Comparison of ENCODE assay signal across 1 cellular context in genomic region chr7:44292418-44292817, GRCh38.
TF ChIP-seq lines count a peak whose summit lies in the region.

No MANE protein-coding gene starts in this region.

TF ChIP-seq in K562, 482 proteins besides CTCF, POLR2A, EP300 and RAD21:
- TF ChIP-seq MLLT1 (IDR thresholded peaks at IDR 0.05): no peak
- TF ChIP-seq ZNF239 (CRISPR knock-in tag; IDR thresholded peaks at IDR 0.05): peak; percentile 96
TF ChIP-seq in K562: peak in this region for 1.
